Comparison of ENCODE assay signal across 1 cellular context in genomic region chr9:37449877-37450632, GRCh38.
TF ChIP-seq lines count a peak whose summit lies in the region.

No MANE protein-coding gene starts in this region.

TF ChIP-seq in A549, 52 proteins besides CTCF, POLR2A, EP300 and RAD21:
- no peak for TF ChIP-seq ELK1 (IDR thresholded peaks at IDR 0.05; ENCODE audit: low read depth, low read length)
- TF ChIP-seq MAFK (IDR thresholded peaks at IDR 0.05; ENCODE audit: partially characterized antibody), result peak; percentile 71
